19 cellular contexts compared by ENCODE assay signal in the genomic region with DNA sequence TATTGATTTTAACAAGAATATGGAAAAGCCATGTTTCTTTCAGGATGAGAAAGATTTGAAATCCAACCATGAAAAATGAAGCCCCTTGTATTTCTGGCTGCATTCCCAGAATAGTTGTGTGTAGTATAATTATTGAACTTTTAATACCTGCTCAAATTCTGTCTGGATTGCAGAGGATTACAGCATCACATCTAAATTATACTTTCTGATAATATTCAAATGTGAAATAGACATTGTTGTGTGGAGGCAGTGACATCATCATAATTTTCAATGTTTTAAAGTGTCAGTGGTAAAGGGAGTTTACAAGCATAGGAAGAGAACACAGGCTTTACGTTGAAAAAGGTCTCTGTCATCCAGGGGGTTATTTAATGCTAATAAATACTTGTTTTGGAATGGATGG.
"Had no signal": no experiment of that assay in that cellular context is flagged by ENCODE, and none has a peak within 500 bp of the region (broad histone marks: within the 10 kb centered on the region; RNA-seq: fewer than 3 reads in every experiment).

No MANE protein-coding gene starts in this region.

- H3K27ac ChIP-seq: left ventricle myocardium inferior, ovary, right atrium auricular region, skin epidermis, stomach, testis, thyroid gland, transverse colon, upper lobe of left lung, vagina had no signal

- H3K27me3 ChIP-seq: ovary, right atrium auricular region, stomach, testis, thyroid gland, transverse colon, upper lobe of left lung, vagina had no signal

- H3K36me3 ChIP-seq: left ventricle myocardium inferior, ovary, right atrium auricular region, stomach, thyroid gland, transverse colon, upper lobe of left lung, vagina had no signal

- H3K4me1 ChIP-seq: right atrium auricular region, testis, thyroid gland, transverse colon, vagina had no signal

- H3K9me3 ChIP-seq: left ventricle myocardium inferior, ovary, right atrium auricular region, stomach, testis, thyroid gland, transverse colon, upper lobe of left lung, vagina had no signal

- H3K4me3 ChIP-seq: left ventricle myocardium inferior, lung, ovary, right atrium auricular region, skin epidermis, stomach, testis, thyroid gland, transverse colon, upper lobe of left lung, vagina had no signal

- DNase-seq: islet precursor cell; left ventricle myocardium inferior; naive thymus-derived CD4-positive, alpha-beta T cell; ovary; stimulated activated CD4-positive, alpha-beta T cell treated with anti-CD3 and anti-CD28 coated beads, Interleukin-12 subunit alpha, Interleukin-12 subunit beta, amount 100 ng/mL, for 4 hours; stimulated activated CD4-positive, alpha-beta T cell treated with anti-CD3 and anti-CD28 coated beads, Interleukin-15, amount 100 ng/mL, for 24 hours; stimulated activated CD4-positive, alpha-beta T cell treated with anti-CD3 and anti-CD28 coated beads, Interleukin-2, amount 100 ng/mL, for 24 hours; stimulated activated CD4-positive, alpha-beta T cell treated with anti-CD3 and anti-CD28 coated beads, Interleukin-4, amount 100 ng/mL, for 1 hour; stimulated activated naive B cell treated with anti-CD40 and anti-IgM and Interleukin-4, amounts not matched to agents 10 μg/mL and 1 μg/mL and 100 μg/mL, for 72 hours; stimulated activated naive CD8-positive, alpha-beta T cell treated with anti-CD3 and anti-CD28 coated beads, Interleukin-15, Interleukin-2, amounts not matched to agents 100 U/mL and 50 U/mL, for 24 hours; stomach; testis; thyroid gland; transverse colon; upper lobe of left lung had no signal
